In the genomic region with DNA sequence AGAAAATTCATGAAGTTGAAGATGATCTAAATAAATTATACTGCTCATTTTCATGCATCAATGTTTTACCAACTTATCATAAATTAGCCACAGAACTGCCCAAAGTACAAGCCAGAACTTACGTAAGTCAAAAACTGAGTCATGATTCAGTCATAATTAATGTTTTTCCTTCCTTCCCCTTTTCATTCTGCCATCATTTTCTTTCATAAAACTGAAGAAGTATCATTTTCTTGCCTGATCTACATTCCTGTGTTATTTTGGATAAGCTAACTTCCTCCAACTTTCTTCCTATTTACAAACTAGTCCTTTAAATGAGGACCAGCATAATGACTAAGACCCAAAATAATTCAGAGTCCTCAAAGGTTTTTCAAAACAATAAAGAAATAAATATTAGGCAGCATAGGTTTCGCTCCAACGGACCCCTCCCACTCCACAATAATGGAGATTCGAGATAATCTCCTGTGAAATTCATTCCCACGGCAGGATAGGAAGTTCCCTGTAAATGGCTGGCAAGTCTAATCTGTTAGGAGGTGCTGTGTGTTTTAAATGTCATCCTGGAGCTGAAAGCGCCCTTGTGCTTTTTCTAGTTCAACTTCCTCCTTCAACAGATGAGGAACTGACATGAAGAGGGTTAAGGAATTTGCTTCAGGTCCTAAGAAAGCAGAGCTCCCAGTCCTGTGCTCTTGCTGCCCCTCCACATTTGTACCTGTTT, we compare ENCODE assay signal across 11 cellular contexts.
DNase-seq lines count a peak whose midpoint lies in the region; ATAC-seq and TF ChIP-seq lines count a peak whose summit lies in the region.
"Had no signal": no experiment of that assay in that cellular context is flagged by ENCODE, and none has a peak within 500 bp of the region (broad histone marks: within the 10 kb centered on the region; RNA-seq: fewer than 3 reads in every experiment).

No MANE protein-coding gene starts in this region.

- H3K27me3 ChIP-seq in brain microvascular endothelial cell (replicated peaks) = no peaks in the 10 kb centered on the region
- no peaks in the 10 kb centered on the region for H3K27me3 ChIP-seq in left lung

- H3K9me3 ChIP-seq in left lung = no peaks in the 10 kb centered on the region

- H3K4me3 ChIP-seq in brain microvascular endothelial cell (ENCODE audit: low read depth, low read length) = no peak overlapping the region
- no peak overlapping the region for H3K4me3 ChIP-seq in left lung

- intact Hi-C loops in Right ventricle myocardium inferior (cut with DNase I) (no loop called here), cardiac septum (cut with DNase I) (no loop called here), left lung (cut with DNase I) (no loop called here)

- DNase-seq in Right ventricle myocardium inferior (ENCODE audit: missing footprints) (no peak), cardiac septum (ENCODE audit: low spot score) (no peak), brain microvascular endothelial cell (no peak), left lung (no peak), NCI-H82 (lab: John Stamatoyannopoulos, UW) (no peak), NCI-H2081 treated with DMSO at 0.1 percent for 48 hours (lab: John Stamatoyannopoulos, UW) (no peak), H4 (ENCODE audit: low spot score) (no peak)
- DNase-seq: kidney glomerular epithelial cell, NCI-H1694 treated with DMSO at 0.1 percent for 48 hours had no signal

- H3K4me1 ChIP-seq in left lung = peaks cover 0 to 26% of the 10 kb centered on the region in 2 donors

- H3K36me3 ChIP-seq in brain microvascular endothelial cell (replicated peaks) (no peaks in the 10 kb centered on the region), left lung (peaks cover 0 to 10% of the 10 kb centered on the region in 2 donors)

- TF ChIP-seq CTCF in brain microvascular endothelial cell (IDR thresholded peaks at IDR 0.05; ENCODE audit: low read depth, low read length, missing control alignments) (no peak), left lung (IDR thresholded peaks at IDR 0.05) (no peak)

- H3K27ac ChIP-seq in brain microvascular endothelial cell (peak overlapping the region; percentile 64), left lung (peak overlapping the region; percentile 34 to 86)

- in situ Hi-C loops in brain microvascular endothelial cell (cut with HindIII; ENCODE audit: low pct_ligation_motif_present, low sequenced_read_pairs) = no loop called here

- peak; percentile 46 for ATAC-seq in Right ventricle myocardium inferior
- ATAC-seq in left lung = peak; percentile 78
- no peak for ATAC-seq in HG02588 (IDR thresholded peaks at IDR 0.05; ENCODE audit: unreplicated experiment)
- ATAC-seq: WTC11 had no signal
